ENCODE assay signal across 14 cellular contexts in the genomic region with DNA sequence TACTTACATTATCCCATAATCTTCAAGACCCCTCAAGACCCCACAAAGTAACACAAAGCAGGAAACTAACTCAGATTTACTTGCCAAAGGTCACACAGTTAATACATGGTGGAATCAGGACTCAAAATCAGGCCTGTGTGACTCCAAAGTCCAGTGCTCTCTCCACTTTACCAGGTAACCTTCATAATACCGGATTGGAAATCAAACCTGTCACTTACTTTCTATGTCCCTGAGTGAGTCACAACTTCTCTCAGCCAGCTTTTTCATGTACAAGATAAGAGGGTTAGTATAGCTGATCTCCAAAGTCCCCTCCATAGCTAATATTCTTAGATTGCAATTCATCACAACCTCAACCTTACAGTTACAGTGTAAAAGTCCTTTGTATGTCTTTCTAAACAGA. TPM values are rescaled to one million over a fixed set of nuclear protein-coding genes. Genes with fewer than 3 reads are reported as not detected.
DNase-seq lines count a peak whose midpoint lies in the region; ATAC-seq and TF ChIP-seq lines count a peak whose summit lies in the region.
"Had no signal": no experiment of that assay in that cellular context is flagged by ENCODE, and none has a peak within 500 bp of the region (broad histone marks: within the 10 kb centered on the region; RNA-seq: fewer than 3 reads in every experiment).

No MANE protein-coding gene starts in this region.

- peaks cover 4% of the 10 kb centered on the region for H3K36me3 Mint-ChIP-seq in endodermal cell (ENCODE audit: low read depth)

- H4K20me1 ChIP-seq in DOHH2 (ENCODE audit: control insufficient read depth, insufficient read depth, low read depth, low read length) (peaks cover 27% of the 10 kb centered on the region), Karpas-422 (ENCODE audit: insufficient read depth, low read depth, low read length) (no peaks in the 10 kb centered on the region)

- WGBS in endodermal cell (ENCODE audit: insufficient coverage in 1 of 2, insufficient read length in 1 of 2), 2 experiments, result 86 to 89% methylated on average over 1 of the region's 1 CpG

- H3K27ac ChIP-seq in DOHH2 (ENCODE audit: low read depth, low read length), result peak overlapping the region; percentile 7; the same call in 1 of the 2 replicates
- peak overlapping the region; percentile 6; the same call in 1 of the 2 replicates for H3K27ac ChIP-seq in Karpas-422 (ENCODE audit: low read length)
- no peak overlapping the region for H3K27ac ChIP-seq in endodermal cell (ENCODE audit: low read depth, low read length)

- H3K36me3 ChIP-seq in DOHH2 (ENCODE audit: control insufficient read depth, low read length) (peaks cover 40% of the 10 kb centered on the region), Karpas-422 (ENCODE audit: insufficient read depth, low read length) (no peaks in the 10 kb centered on the region), endodermal cell (ENCODE audit: control insufficient read depth, insufficient read depth, low read length) (no peaks in the 10 kb centered on the region), mucosa of descending colon (ENCODE audit: low read depth) (no peaks in the 10 kb centered on the region)

- H3K27me3 Mint-ChIP-seq in endodermal cell (ENCODE audit: insufficient read depth), result no peaks in the 10 kb centered on the region
- H3K27me3 Mint-ChIP-seq: CD4-positive, alpha-beta memory T cell had no signal

- no peak overlapping the region for H3K4me3 Mint-ChIP-seq in endodermal cell
- H3K4me3 Mint-ChIP-seq: CD4-positive, alpha-beta memory T cell had no signal

- H3K9me3 Mint-ChIP-seq in endodermal cell, result no peaks in the 10 kb centered on the region
- H3K9me3 Mint-ChIP-seq: CD4-positive, alpha-beta memory T cell had no signal

- TF ChIP-seq POLR2A in GM18505 (IDR thresholded peaks at IDR 0.05; ENCODE audit: borderline replicate concordance, extremely low read depth, insufficient read depth, insufficient read length), result no peak

- intact Hi-C loops in mucosa of descending colon (cut with DNase I, micrococcal nuclease), result no loop called here

- peaks cover 15% of the 10 kb centered on the region for H3F3A ChIP-seq in DOHH2 (ENCODE audit: control insufficient read depth, insufficient read depth)

- no peak overlapping the region for H2AFZ ChIP-seq in Karpas-422 (ENCODE audit: low read length)

- H3K79me2 ChIP-seq in DOHH2 (ENCODE audit: control insufficient read depth, low read length) (peaks cover 100% of the 10 kb centered on the region), Karpas-422 (ENCODE audit: low read length) (peaks cover 100% of the 10 kb centered on the region)

- H3K9me2 ChIP-seq in DOHH2 (replicated peaks; ENCODE audit: control insufficient read depth, low read length) (no peaks in the 10 kb centered on the region), Karpas-422 (replicated peaks; ENCODE audit: insufficient read depth, low read length) (no peaks in the 10 kb centered on the region)

- H3K9me3 ChIP-seq in DOHH2 (ENCODE audit: control insufficient read depth, insufficient read depth, low read length), result no peaks in the 10 kb centered on the region
- no peaks in the 10 kb centered on the region for H3K9me3 ChIP-seq in Karpas-422 (ENCODE audit: low read length)
- no peaks in the 10 kb centered on the region for H3K9me3 ChIP-seq in endodermal cell (ENCODE audit: control insufficient read depth, low read length)
- no peaks in the 10 kb centered on the region for H3K9me3 ChIP-seq in mucosa of descending colon

- peaks cover 4% of the 10 kb centered on the region for H3K4me1 Mint-ChIP-seq in endodermal cell

- H3K4me1 ChIP-seq in DOHH2 (ENCODE audit: control insufficient read depth, low read length) (peaks cover 96% of the 10 kb centered on the region), Karpas-422 (ENCODE audit: low read length) (peaks cover 48% of the 10 kb centered on the region), endodermal cell (ENCODE audit: control insufficient read depth, insufficient read depth, low read length) (no peaks in the 10 kb centered on the region), mucosa of descending colon (ENCODE audit: low read depth) (peaks cover 19% of the 10 kb centered on the region)

- H3K27ac Mint-ChIP-seq in endodermal cell, result peak overlapping the region; percentile 53
- H3K27ac Mint-ChIP-seq: CD4-positive, alpha-beta memory T cell had no signal

- DNase-seq in Karpas-422 (no peak), endodermal cell (no peak), mucosa of descending colon (no peak), NAMALWA (ENCODE audit: low spot score) (no peak)
- no peak for DNase-seq in activated CD8-positive, alpha-beta memory T cell treated with anti-CD3 and anti-CD28 coated beads, Interleukin-2, amount 50 U/mL, for 48 hours
- DNase-seq: Calu3; CD4-positive, alpha-beta memory T cell; HCEC 1CT; KG1; NCI-H2227 treated with DMSO at 0.1 percent for 48 hours; NCI-H524 treated with DMSO at 0.1 percent for 48 hours; NK-92 treated with Interleukin-12 subunit alpha and Interleukin-12 subunit beta, amount 100 ng/mL, for 24 hours had no signal

- H3K4me2 ChIP-seq in DOHH2 (ENCODE audit: low read length) (peak overlapping the region; percentile 42), Karpas-422 (ENCODE audit: low read depth, low read length, poor library complexity, severe bottlenecking) (no peak overlapping the region)

- peak; percentile 83 for ATAC-seq in mucosa of descending colon
- no peak for ATAC-seq in GM18505 (IDR thresholded peaks at IDR 0.05; ENCODE audit: unreplicated experiment)

- no peak for TF ChIP-seq CTCF in DOHH2 (IDR thresholded peaks at IDR 0.05; ENCODE audit: low read depth, low read length, poor library complexity, severe bottlenecking)
- TF ChIP-seq CTCF in endodermal cell (conservative IDR thresholded peaks at IDR 0.05), result no peak
- TF ChIP-seq CTCF in mucosa of descending colon (IDR thresholded peaks at IDR 0.05), result no peak

- H3K27me3 ChIP-seq in DOHH2 (ENCODE audit: control insufficient read depth, low read length) (no peaks in the 10 kb centered on the region), Karpas-422 (ENCODE audit: low read length) (no peaks in the 10 kb centered on the region), endodermal cell (ENCODE audit: control insufficient read depth, insufficient read depth, low read length, poor library complexity, severe bottlenecking) (no peaks in the 10 kb centered on the region)

- H3K9ac ChIP-seq in Karpas-422 (ENCODE audit: low read length) (no peak overlapping the region), endodermal cell (ENCODE audit: extremely low read depth, low read length, poor library complexity, severe bottlenecking) (no peak overlapping the region)

- H3K4me3 ChIP-seq in DOHH2 (ENCODE audit: low read length) (no peak overlapping the region), Karpas-422 (ENCODE audit: low read length) (no peak overlapping the region), endodermal cell (ENCODE audit: low read length) (no peak overlapping the region), mucosa of descending colon (no peak overlapping the region)

RNA-seq across cellular contexts. Expression of a gene that starts 17.1 kb away (rescaled TPM):
- 129 and 137 TPM in 2 replicates for total RNA-seq in Karpas-422 (2014; rRNA removed; shearing (Covaris generic); ENCODE audit: low replicate concordance)
- 10 to 100 TPM; 77.2 to 83.3 TPM for total RNA-seq in endodermal cell
- 44.7 TPM for polyA plus RNA-seq in endodermal cell (2013, experiment 1 of 2)
- polyA plus RNA-seq in endodermal cell (2013, experiment 2 of 2), result 46.5 TPM
- 10 to 100 TPM; 39.8 to 45.0 (median 44.2) TPM for total RNA-seq in mucosa of descending colon
